ENCODE assay signal across 9 cellular contexts in the genomic region with DNA sequence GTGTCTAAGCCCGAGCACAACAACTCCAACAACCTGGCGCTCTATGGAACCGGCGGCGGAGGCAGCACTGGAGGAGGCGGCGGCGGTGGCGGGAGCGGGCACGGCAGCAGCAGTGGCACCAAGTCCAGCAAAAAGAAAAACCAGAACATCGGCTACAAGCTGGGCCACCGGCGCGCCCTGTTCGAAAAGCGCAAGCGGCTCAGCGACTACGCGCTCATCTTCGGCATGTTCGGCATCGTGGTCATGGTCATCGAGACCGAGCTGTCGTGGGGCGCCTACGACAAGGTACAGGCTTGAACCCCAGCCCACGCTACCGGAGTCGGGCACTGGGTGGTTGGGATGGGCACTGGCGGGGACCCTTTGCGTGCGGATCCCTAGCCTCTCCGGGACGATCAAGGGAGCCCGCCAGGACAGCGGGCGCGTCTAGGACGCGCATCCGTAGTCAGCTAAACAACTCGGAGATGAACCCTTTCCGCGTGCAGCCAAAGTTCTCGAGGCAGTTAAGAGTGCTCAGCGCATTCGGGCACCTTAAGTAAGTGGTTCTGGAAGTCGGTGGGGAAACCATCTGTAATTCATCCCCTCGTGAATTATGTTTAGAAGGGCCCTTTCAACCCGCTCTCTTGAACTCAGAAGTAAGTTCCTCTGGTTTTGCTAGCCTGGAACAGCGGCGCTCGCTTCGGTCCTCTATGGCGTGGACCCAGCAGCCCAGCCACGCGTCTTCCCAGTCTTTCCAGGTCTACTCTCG. TPM values are rescaled to one million over a fixed set of nuclear protein-coding genes. Genes with fewer than 3 reads are reported as not detected.
DNase-seq lines count a peak whose midpoint lies in the region; ATAC-seq, FAIRE-seq and TF ChIP-seq lines count a peak whose summit lies in the region.
"Had no signal": no experiment of that assay in that cellular context is flagged by ENCODE, and none has a peak within 500 bp of the region (broad histone marks: within the 10 kb centered on the region; RNA-seq: fewer than 3 reads in every experiment).

No MANE protein-coding gene starts in this region.

- TF ChIP-seq RAD21 in liver (IDR thresholded peaks at IDR 0.05) (no peak), HepG2 (CRISPR knock-in tag; IDR thresholded peaks at IDR 0.05) (no peak)

- H3K79me2 ChIP-seq in HepG2 (ENCODE audit: insufficient read depth, low read length), result no peaks in the 10 kb centered on the region

- no peak; the same call in 2 of the 3 replicates for ATAC-seq in HepG2
- ATAC-seq in lower lobe of right lung, result peak in 1 of 2 donors; percentile 4
- ATAC-seq in T-cell (replicated peaks in 1 of 4), result no peak

- H3K4me1 ChIP-seq in liver (ENCODE audit: control insufficient read depth in 4 of 4, insufficient read depth in 4 of 4, low read length in 3 of 4), result peaks cover 2 to 28% (median 15%) of the 10 kb centered on the region in 4 donors
- no peaks in the 10 kb centered on the region for H3K4me1 ChIP-seq in HepG2 (ENCODE audit: insufficient read depth, low read length)
- H3K4me1 ChIP-seq in lower lobe of right lung, result peaks cover 22% of the 10 kb centered on the region
- no peaks in the 10 kb centered on the region for H3K4me1 ChIP-seq in uterus

- WGBS in liver, result 2% methylated on average over 61 of the region's 61 CpGs
- 64% methylated on average over 37 of the region's 61 CpGs for WGBS in HepG2 (ENCODE audit: low lambda C conversion rate)

- H3K36me3 ChIP-seq in liver (ENCODE audit: control insufficient read depth in 4 of 4, insufficient read depth in 3 of 4, low read depth in 1 of 4, low read length in 3 of 4) (peaks cover 0 to 2% (median 0%) of the 10 kb centered on the region in 4 donors), HepG2 (replicated peaks in 1 of 2; ENCODE audit: control insufficient read depth in 1 of 2, insufficient read depth in 2 of 2, low read length in 2 of 2) (no peaks in the 10 kb centered on the region), lower lobe of right lung (no peaks in the 10 kb centered on the region), uterus (no peaks in the 10 kb centered on the region)

- intact Hi-C loops in HepG2 (cut with micrococcal nuclease; ENCODE audit: unreplicated experiment), result no loop called here
- intact Hi-C loops in lower lobe of right lung (cut with DNase I), result no loop called here
- intact Hi-C loops in uterus (cut with DNase I; ENCODE audit: low total_unique reads), result no loop called here

- peaks cover 0 to 11% (median 0%) of the 10 kb centered on the region in 5 experiments for H3K9me3 Mint-ChIP-seq in brain
- H3K9me3 Mint-ChIP-seq in T-cell, result peaks cover 0 to 4% (median 0%) of the 10 kb centered on the region in 3 donors

- no peak for FAIRE-seq in HepG2 (lab: Jason Lieb, UNC)

- POLR2A ChIA-PET in HepG2 (lab: Yijun Ruan, JAX) (no interaction called here), T-cell (lab: Charles Lee) (no interaction called here)

- no TSS peak for BruUV-seq in HepG2 (replicated peaks; lab: Mats Ljungman, UMichigan)

- H3K27ac Mint-ChIP-seq in brain, result peak overlapping the region in 4 of 5 experiments; percentile 17 to 88 (median 62)
- no peak overlapping the region for H3K27ac Mint-ChIP-seq in T-cell

- TF ChIP-seq EP300 in HepG2 (IDR thresholded peaks at IDR 0.05; ENCODE audit: low read depth in 2 of 2, low read length in 2 of 2) (no peak), HepG2 (CRISPR knock-in tag; IDR thresholded peaks at IDR 0.05; ENCODE audit: borderline replicate concordance) (no peak)

- peak overlapping the region in 1 of 2 donors; percentile 13 for H3K9ac ChIP-seq in liver (ENCODE audit: low read depth in 1 of 2, low read length in 2 of 2)
- no peak overlapping the region for H3K9ac ChIP-seq in HepG2 (ENCODE audit: insufficient read depth, low read depth, low read length)

- H3K4me3 ChIP-seq in liver (ENCODE audit: low read depth in 1 of 3, low read length in 3 of 3), result peak overlapping the region; percentile 84 to 95 (median 93)
- no peak overlapping the region for H3K4me3 ChIP-seq in HepG2 (replicated peaks in 1 of 3; ENCODE audit: insufficient read depth in 1 of 3, low read depth in 2 of 3, low read length in 3 of 3)
- H3K4me3 ChIP-seq in lower lobe of right lung, result peak overlapping the region; percentile 58
- H3K4me3 ChIP-seq in uterus, result peak overlapping the region; percentile 42 to 47

- TF ChIP-seq CTCF in liver (IDR thresholded peaks at IDR 0.05; ENCODE audit: low read depth, low read length, missing input control) (no peak), HepG2 (CRISPR knock-in tag; IDR thresholded peaks at IDR 0.05) (no peak), brain (conservative IDR thresholded peaks at IDR 0.05) (no peak), lower lobe of right lung (IDR thresholded peaks at IDR 0.05) (no peak), uterus (IDR thresholded peaks at IDR 0.05) (no peak)

- H3K4me2 ChIP-seq in HepG2 (ENCODE audit: low read depth, low read length), result no peak overlapping the region

- TF ChIP-seq POLR2A in HepG2 (IDR thresholded peaks at IDR 0.05; ENCODE audit: insufficient read depth in 1 of 2, low read depth in 2 of 2, low read length in 2 of 2) (no peak), uterus (IDR thresholded peaks at IDR 0.05) (no peak)

- no peaks in the 10 kb centered on the region for H4K20me1 ChIP-seq in HepG2 (ENCODE audit: insufficient read depth, low read length)

- CTCF ChIA-PET in HepG2 (lab: Yijun Ruan, JAX; ENCODE audit: low intra/inter-chr PET ratio, low total read pairs), result no interaction called here
- CTCF ChIA-PET in T-cell (lab: Charles Lee), result no interaction called here

- H2AFZ ChIP-seq in HepG2 (ENCODE audit: low read length), result no peak overlapping the region

- peaks cover 64% of the 10 kb centered on the region for H3K27me3 Mint-ChIP-seq in brain
- peaks cover 26 to 40% of the 10 kb centered on the region in 2 donors for H3K27me3 Mint-ChIP-seq in T-cell

- H3K9me3 ChIP-seq in liver (ENCODE audit: control insufficient read depth in 4 of 4, low read length in 3 of 4) (no peaks in the 10 kb centered on the region), HepG2 (ENCODE audit: low read length) (no peaks in the 10 kb centered on the region), lower lobe of right lung (no peaks in the 10 kb centered on the region), uterus (no peaks in the 10 kb centered on the region)

- DNase-seq in HepG2 (ENCODE audit: low spot score) (no peak), lower lobe of right lung (no peak), uterus (no peak), T-cell (no peak), HuH-7.5 (ENCODE audit: low spot score) (no peak), glomerular visceral epithelial cell (ENCODE audit: extremely low spot score) (no peak)
- DNase-seq: left cardiac atrium had no signal

- H3K27ac ChIP-seq in liver (ENCODE audit: low read depth in 1 of 2, low read length in 2 of 2), result peak overlapping the region; percentile 40 to 73
- no peak overlapping the region for H3K27ac ChIP-seq in HepG2 (ENCODE audit: extremely low read length, insufficient read depth, low read length)
- no peak overlapping the region for H3K27ac ChIP-seq in lower lobe of right lung
- H3K27ac ChIP-seq in uterus, result no peak overlapping the region

- no peaks in the 10 kb centered on the region for H3K27me3 ChIP-seq in liver (ENCODE audit: control insufficient read depth in 4 of 4, insufficient read depth in 4 of 4, low read length in 3 of 4)
- H3K27me3 ChIP-seq in HepG2 (ENCODE audit: control insufficient read depth in 1 of 2, insufficient read depth in 2 of 2, low read length in 2 of 2), result peaks cover 2 to 13% of the 10 kb centered on the region in 2 experiments; a peak in 3 of 5 replicates
- H3K27me3 ChIP-seq in lower lobe of right lung (ENCODE audit: low read depth), result peaks cover 54% of the 10 kb centered on the region
- H3K27me3 ChIP-seq in uterus, result peaks cover 0 to 6% of the 10 kb centered on the region in 2 donors

- H3K4me3 Mint-ChIP-seq in brain (peak overlapping the region; percentile 94 to 98 (median 94)), T-cell (no peak overlapping the region)

- in situ Hi-C loops in HepG2 (cut with HindIII; ENCODE audit: extremely low pct_ligation_motif_present, low pct_unique_long_range_greater_than_20kb), result no loop called here

- H3K36me3 Mint-ChIP-seq in brain, result no peaks in the 10 kb centered on the region
- H3K36me3 Mint-ChIP-seq in T-cell, result no peaks in the 10 kb centered on the region

- peaks cover 27% of the 10 kb centered on the region for H3K4me1 Mint-ChIP-seq in brain
- peaks cover 0 to 7% (median 5%) of the 10 kb centered on the region in 3 donors for H3K4me1 Mint-ChIP-seq in T-cell

TF ChIP-seq in liver, 16 proteins besides CTCF, POLR2A, EP300 and RAD21 (continues in another document):
- no peak for TF ChIP-seq NR2F2 (IDR thresholded peaks at IDR 0.05)

TF ChIP-seq in HepG2, 621 proteins besides CTCF, POLR2A, EP300 and RAD21 (continues in another document):
- TF ChIP-seq ZNF773 (CRISPR knock-in tag; IDR thresholded peaks at IDR 0.05; ENCODE audit: borderline replicate concordance), result no peak

RNA-seq across cellular contexts. Expression of gene KCNN2, which starts 1.3 kb away (rescaled TPM):
- total RNA-seq in liver, result 1 to 10 TPM in 1 of 2 donors, under 1 TPM in 1; 0.09 to 4.6 TPM
- polyA plus RNA-seq in liver, result 1 to 10 TPM; 2.9 to 3.2 TPM
- total RNA-seq in HepG2 (2016; rRNA removed; fragmentation: Illumina TruSeq; extraction: Trizol), result not detected in 2 replicates
- 0.18 and 0.20 TPM in 2 replicates for total RNA-seq in HepG2 (2016; cell fraction: cytosol; rRNA removed; fragmentation: Illumina TruSeq; extraction: Trizol; ENCODE audit: low read depth)
- not detected in 2 replicates for total RNA-seq in HepG2 (2016; cell fraction: insoluble cytoplasmic fraction; rRNA removed; fragmentation: Illumina TruSeq; extraction: Trizol)
- total RNA-seq in HepG2 (2016; cell fraction: membrane; rRNA removed; fragmentation: Illumina TruSeq; extraction: Trizol), result 0.09 TPM in 1 of 2 replicates, not detected in the other
- 0.12 TPM in 1 of 2 replicates, not detected in the other for total RNA-seq in HepG2 (2016; cell fraction: nucleus; rRNA removed; fragmentation: Illumina TruSeq; extraction: Trizol)
- not detected in 2 replicates for polyA plus RNA-seq in HepG2 (2011; rRNA removed)
- 0.06 TPM in 1 of 2 replicates, not detected in the other for polyA plus RNA-seq in HepG2 (2011; cell fraction: cytosol; rRNA removed)
- 0.07 and 0.11 TPM in 2 replicates for polyA plus RNA-seq in HepG2 (2011; cell fraction: nucleus; rRNA removed)
- not detected in 2 replicates for polyA plus RNA-seq in HepG2 (2012)
- not detected in 2 replicates for polyA plus RNA-seq in HepG2 (2016; cell fraction: cytosol; fragmentation: Illumina TruSeq; extraction: Trizol; ENCODE audit: low read depth)
- polyA plus RNA-seq in HepG2 (2016; cell fraction: insoluble cytoplasmic fraction; fragmentation: Illumina TruSeq; extraction: Trizol; ENCODE audit: low read depth), result not detected in 2 replicates
- not detected in 2 replicates for polyA plus RNA-seq in HepG2 (2016; cell fraction: membrane; fragmentation: Illumina TruSeq; extraction: Trizol; ENCODE audit: low read depth)
- polyA plus RNA-seq in HepG2 (2016; cell fraction: nucleus; fragmentation: Illumina TruSeq; extraction: Trizol; ENCODE audit: insufficient read depth, low read depth), result not detected in 2 replicates
- polyA minus RNA-seq in HepG2 (2011; rRNA and poly(A)+ RNA removed; ENCODE audit: low replicate concordance), result 0.04 and 0.35 TPM in 2 replicates
- polyA minus RNA-seq in HepG2 (2011; cell fraction: cytosol; rRNA and poly(A)+ RNA removed), result not detected in 2 replicates
- polyA minus RNA-seq in HepG2 (2011; cell fraction: nucleus; rRNA and poly(A)+ RNA removed), result not detected in 2 replicates
- polyA plus RNA-seq in brain (ENCODE audit: insufficient read depth, low read depth, low replicate concordance), result 5.1 TPM
- 1.2 TPM for total RNA-seq in lower lobe of right lung
- total RNA-seq in uterus, result 1 to 10 TPM; 1.8 to 7.1 (median 4.9) TPM
- total RNA-seq in T-cell, result not detected

Comparison
In these comparisons a context has a peak if more than half of its experiments do, and no peak if none do; other contexts are left out.
1. H3K27ac ChIP-seq: peak in liver (2 of 2); none in HepG2 (single experiment), lower lobe of right lung (single experiment) and uterus (0 of 2).
2. H3K4me3 ChIP-seq: peak in liver (3 of 3), lower lobe of right lung (single experiment) and uterus (2 of 2); none in HepG2 (0 of 3).
3. H3K27ac Mint-ChIP-seq: peak in brain (4 of 5); none in T-cell (0 of 2).
4. H3K4me3 Mint-ChIP-seq: peak in brain (5 of 5); none in T-cell (0 of 3).